Comparison of ENCODE assay signal across 13 cellular contexts in genomic region chr10:76337641-76338040, GRCh38.
DNase-seq lines count a peak whose midpoint lies in the region; ATAC-seq, FAIRE-seq and TF ChIP-seq lines count a peak whose summit lies in the region.
"Had no signal": no experiment of that assay in that cellular context is flagged by ENCODE, and none has a peak within 500 bp of the region (broad histone marks: within the 10 kb centered on the region; RNA-seq: fewer than 3 reads in every experiment).

No MANE protein-coding gene starts in this region.

- H3K4me2 ChIP-seq in KMS-11 (peak overlapping the region; percentile 67), PC-9 (no peak overlapping the region)

- DNase-seq in AG10803 (ENCODE audit: low read depth) (peak; percentile 66), epithelial cell of esophagus (ENCODE audit: low read depth) (peak; percentile 26), myocyte (ENCODE audit: low read depth) (peak; percentile 32), superior temporal gyrus (ENCODE audit: extremely low spot score) (no peak), GM12891 (ENCODE audit: insufficient read length, low spot score) (no peak), PC-9 (no peak)
- DNase-seq: C1 segment of cervical spinal cord, NCI-H1417, NCI-H526, SIG-M5 had no signal

- peaks cover 6% of the 10 kb centered on the region; the same call in 1 of the 2 replicates for H3K9me3 ChIP-seq in PC-9 (ENCODE audit: insufficient read depth, low read depth)

- no peaks in the 10 kb centered on the region for H3K27me3 ChIP-seq in KMS-11 (ENCODE audit: insufficient read depth, low read depth)
- H3K27me3 ChIP-seq in PC-9 (ENCODE audit: insufficient read depth, low read depth): no peaks in the 10 kb centered on the region

- H2AFZ ChIP-seq in KMS-11 (ENCODE audit: low read depth) (peak overlapping the region; percentile 54; the same call in 1 of the 2 replicates), PC-9 (no peak overlapping the region)

- CTCF ChIA-PET in PC-9 (lab: Charles Lee): interaction anchor here (0.7 kb wide), 1 partner anchor 282 kb away, joined by 5 read pairs; no protein-coding TSS in a partner anchor

- H3K4me1 ChIP-seq in KMS-11 (ENCODE audit: low read depth, poor library complexity, severe bottlenecking) (peaks cover 37% of the 10 kb centered on the region), PC-9 (replicated peaks; ENCODE audit: insufficient read depth) (no peaks in the 10 kb centered on the region)

- H4K20me1 ChIP-seq in KMS-11 (ENCODE audit: insufficient read depth): no peaks in the 10 kb centered on the region
- H4K20me1 ChIP-seq in PC-9 (ENCODE audit: insufficient read depth): no peaks in the 10 kb centered on the region

- H3K79me2 ChIP-seq in KMS-11 (ENCODE audit: insufficient read depth, low read depth) (no peaks in the 10 kb centered on the region), PC-9 (ENCODE audit: low read depth) (no peaks in the 10 kb centered on the region)

- H3F3A ChIP-seq in PC-9 (ENCODE audit: insufficient read depth, low read depth): no peaks in the 10 kb centered on the region

- H3K27ac ChIP-seq in KMS-11 (peak overlapping the region; percentile 43), PC-9 (no peak overlapping the region)

- H3K36me3 ChIP-seq in KMS-11 (ENCODE audit: insufficient read depth) (no peaks in the 10 kb centered on the region), PC-9 (ENCODE audit: low read depth) (no peaks in the 10 kb centered on the region)

- no TSS peak for BruUV-seq in PC-9 (replicated peaks; lab: Mats Ljungman, UMichigan)

- ATAC-seq in GM21447 (IDR thresholded peaks at IDR 0.05; ENCODE audit: unreplicated experiment): no peak

- intact Hi-C loops in PC-9 (cut with micrococcal nuclease; ENCODE audit: unreplicated experiment): loop anchor here (10.0 kb wide), 1 partner anchor 97 kb away; no protein-coding TSS in a partner anchor

- H3K4me3 ChIP-seq in AG10803 (ENCODE audit: low read length): no peak overlapping the region
- no peak overlapping the region for H3K4me3 ChIP-seq in KMS-11 (IDR thresholded peaks at IDR 0.05; ENCODE audit: insufficient read depth, low read depth, low read length)
- no peak overlapping the region for H3K4me3 ChIP-seq in epithelial cell of esophagus (ENCODE audit: low read length)
- H3K4me3 ChIP-seq in PC-9: no peak overlapping the region

- H3K9me2 ChIP-seq in PC-9 (ENCODE audit: insufficient read depth): no peaks in the 10 kb centered on the region; the same call in 1 of the 2 replicates

- TF ChIP-seq POLR2A in GM12891 (IDR thresholded peaks at IDR 0.05; ENCODE audit: low read depth, low read length): no peak

- no peak for FAIRE-seq in GM12891 (lab: Jason Lieb, UNC)
- FAIRE-seq: islet of Langerhans had no signal

- no peak overlapping the region for H3K9ac ChIP-seq in KMS-11

- POLR2A ChIA-PET in PC-9 (lab: Charles Lee; ENCODE audit: unreplicated experiment): no interaction called here

- TF ChIP-seq CTCF in AG10803 (conservative IDR thresholded peaks at IDR 0.05; ENCODE audit: low read length): no peak
- no peak for TF ChIP-seq CTCF in KMS-11 (conservative IDR thresholded peaks at IDR 0.05; ENCODE audit: low read depth, low read length)
- no peak for TF ChIP-seq CTCF in epithelial cell of esophagus (IDR thresholded peaks at IDR 0.05; ENCODE audit: insufficient read depth, low read depth, low read length, missing control alignments)
- TF ChIP-seq CTCF in PC-9 (conservative IDR thresholded peaks at IDR 0.05): no peak

TF ChIP-seq in GM12891, 5 proteins besides CTCF, POLR2A, EP300 and RAD21:
- TF ChIP-seq TAF1 (IDR thresholded peaks at IDR 0.05; ENCODE audit: low read depth, low read length) (no peak), SPI1 (IDR thresholded peaks at IDR 0.05; ENCODE audit: low read depth, low read length) (no peak), POLR2AphosphoS5 (IDR thresholded peaks at IDR 0.05; ENCODE audit: low read depth, low read length) (no peak), PAX5 (IDR thresholded peaks at IDR 0.05; ENCODE audit: insufficient read depth, low read length, severe bottlenecking) (no peak), POU2F2 (IDR thresholded peaks at IDR 0.05; ENCODE audit: low read depth, low read length) (no peak)
TF ChIP-seq in GM12891: peak in this region for 0.

Comparison
In these comparisons a context has a peak if more than half of its experiments do, and no peak if none do; other contexts are left out.
1. DNase-seq: peak in AG10803 (single experiment), epithelial cell of esophagus (single experiment) and myocyte (single experiment); none in superior temporal gyrus (single experiment), GM12891 (single experiment) and PC-9 (0 of 2).